ENCODE assay signal across 15 cellular contexts in genomic region chr10:31194986-31195385, GRCh38.
"Had no signal": no experiment of that assay in that cellular context is flagged by ENCODE, and none has a peak within 500 bp of the region (broad histone marks: within the 10 kb centered on the region; RNA-seq: fewer than 3 reads in every experiment).

No MANE protein-coding gene starts in this region.

- H3K36me3 ChIP-seq: adrenal gland, sigmoid colon, upper lobe of right lung had no signal

- H3K9me3 ChIP-seq: adrenal gland, sigmoid colon, upper lobe of right lung had no signal

- DNase-seq: activated naive CD4-positive, alpha-beta T cell treated with anti-CD3 and anti-CD28 coated beads, Interleukin-2, amount 50 U/mL, for 16 hours; adrenal gland; endodermal cell; hypothalamus; left cardiac atrium; natural killer cell; occipital lobe; sigmoid colon; stimulated activated CD4-positive, alpha-beta T cell treated with anti-CD3 and anti-CD28 coated beads, Interleukin-12 subunit alpha, Interleukin-12 subunit beta, amount 100 ng/mL, for 4 hours; stimulated activated CD4-positive, alpha-beta T cell treated with anti-CD3 and anti-CD28 coated beads, Interleukin-4, amount 100 ng/mL, for 1 hour; stimulated activated CD8-positive, alpha-beta memory T cell treated with anti-CD3 and anti-CD28 coated beads, Interleukin-4, amount 100 ng/mL, for 48 hours; stimulated activated naive CD8-positive, alpha-beta T cell treated with anti-CD3 and anti-CD28 coated beads, Interleukin-15, Interleukin-2, amounts not matched to agents 100 U/mL and 50 U/mL, for 24 hours; upper lobe of right lung had no signal

- H3K4me1 Mint-ChIP-seq: brain, natural killer cell had no signal

- H3K27me3 ChIP-seq: adrenal gland, sigmoid colon, upper lobe of right lung had no signal

- H3K4me3 ChIP-seq: adrenal gland, lung, sigmoid colon, upper lobe of right lung had no signal

- H3K36me3 Mint-ChIP-seq: brain, natural killer cell had no signal

- H3K4me3 Mint-ChIP-seq: brain, endodermal cell, natural killer cell had no signal

- H3K27ac ChIP-seq: adrenal gland, sigmoid colon, upper lobe of right lung had no signal

- H3K4me1 ChIP-seq: adrenal gland, sigmoid colon, upper lobe of right lung had no signal

- H3K9me3 Mint-ChIP-seq: endodermal cell, natural killer cell had no signal

- ATAC-seq: left cardiac atrium; natural killer cell; stimulated activated naive CD8-positive, alpha-beta T cell treated with anti-CD3 and anti-CD28 coated beads, Interleukin-15, Interleukin-2, amounts not matched to agents 100 U/mL and 50 U/mL, for 24 hours; upper lobe of right lung had no signal

- H3K27me3 Mint-ChIP-seq: brain had no signal

- H3K27ac Mint-ChIP-seq: brain, endodermal cell, natural killer cell had no signal
